12 cellular contexts compared by ENCODE assay signal in genomic region chr19:15850385-15850784, GRCh38. TPM values are rescaled to one million over a fixed set of nuclear protein-coding genes. Genes with fewer than 3 reads are reported as not detected.
"Had no signal": no experiment of that assay in that cellular context is flagged by ENCODE, and none has a peak within 500 bp of the region (broad histone marks: within the 10 kb centered on the region; RNA-seq: fewer than 3 reads in every experiment).

No MANE protein-coding gene starts in this region.

- H3K4me1 Mint-ChIP-seq: GM23338, H9 had no signal

- H3K36me3 ChIP-seq: HAP-1 had no signal

- H3K4me3 ChIP-seq: GM23248, GM23338, HAP-1 had no signal

- H3K27ac Mint-ChIP-seq: GM23338, H9, HFFc6 had no signal

- H3K4me2 ChIP-seq: GM23338 had no signal

- ATAC-seq: GM23338, HCT116 had no signal

- H3K9me3 ChIP-seq: HAP-1 had no signal

- H3K9ac ChIP-seq: GM23248 had no signal

- H3K27ac ChIP-seq: GM23248 had no signal

- FAIRE-seq: H1, H54 had no signal

- DNase-seq: GM23248, GOT3, H7, H9, HCEC 1CT, HFFc6 had no signal

- H3K4me1 ChIP-seq: HAP-1 had no signal

- H2AFZ ChIP-seq: GM23248, GM23338 had no signal

- H3K4me3 Mint-ChIP-seq: GM23338, H9, HFFc6 had no signal

RNA-seq across cellular contexts. Expression of gene OR10H1, which starts 34.9 kb away (rescaled TPM):
- total RNA-seq: GM23248, GM23338, H1, H4, H7, H9, HFFc6 had no signal
- polyA plus RNA-seq: GM23248, GM23338, H1 had no signal

RNA-seq across cellular contexts. Expression of gene CYP4F2, which starts 47.5 kb away (rescaled TPM):
- total RNA-seq: GM23248, GM23338, H1, H7, H9, HFFc6 had no signal
- polyA plus RNA-seq: GM23248, GM23338, H1 had no signal
